2 cellular contexts compared by ENCODE assay signal in genomic region chr16:86990451-86990850, GRCh38.
TF ChIP-seq lines count a peak whose summit lies in the region.

No MANE protein-coding gene starts in this region.

TF ChIP-seq in SK-N-SH, 30 proteins besides CTCF, POLR2A, EP300 and RAD21 (continued from another document):
- TF ChIP-seq USF2 (IDR thresholded peaks at IDR 0.05; ENCODE audit: borderline replicate concordance, low read depth, low read length) (no peak), MXI1 (IDR thresholded peaks at IDR 0.05; ENCODE audit: low read depth, low read length) (no peak), ELF1 (IDR thresholded peaks at IDR 0.05) (no peak)
TF ChIP-seq in SK-N-SH: peak in this region for 1.

TF ChIP-seq in SK-N-SH treated with all-trans-retinoic acid at 6 μM for 48 hours, 23 proteins besides CTCF, POLR2A, EP300 and RAD21 (continued from another document):
- no peak for TF ChIP-seq CSRNP3 (CRISPR knock-in tag; IDR thresholded peaks at IDR 0.05)
- no peak for TF ChIP-seq PATZ1 (CRISPR knock-in tag; IDR thresholded peaks at IDR 0.05; ENCODE audit: borderline replicate concordance)
